In the genomic region with DNA sequence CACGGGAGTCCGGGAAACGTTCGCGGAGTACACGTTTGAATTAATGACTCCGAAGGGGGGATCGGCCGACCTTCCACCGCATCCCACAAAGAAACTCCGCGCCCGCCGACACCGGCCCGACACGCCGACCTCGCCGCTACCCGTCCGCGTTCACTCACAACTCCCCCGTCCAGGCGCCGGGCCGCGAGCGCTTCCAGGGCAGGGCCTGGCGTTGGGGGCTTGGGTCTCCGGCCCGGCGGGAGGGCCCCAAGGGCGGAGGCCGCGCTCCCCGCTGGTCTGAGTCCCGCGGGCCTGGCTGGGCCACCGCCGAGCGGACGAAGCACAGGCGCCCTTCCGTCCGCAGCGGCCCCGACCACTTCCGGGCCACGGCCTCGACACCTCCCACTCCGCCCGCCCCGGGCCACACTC, we compare ENCODE assay signal across 8 cellular contexts. TPM values are rescaled to one million over a fixed set of nuclear protein-coding genes. Genes with fewer than 3 reads are reported as not detected.
DNase-seq lines count a peak whose midpoint lies in the region; ATAC-seq and TF ChIP-seq lines count a peak whose summit lies in the region.
"Not testable (repeated sequence)": the region's sequence is repeated elsewhere in the genome, so short reads cannot be mapped to it uniquely, and the experiment has no call there.

No MANE protein-coding gene starts in this region.

- not testable (repeated sequence) for H3K27me3 ChIP-seq in Caco-2 (replicated peaks; ENCODE audit: control insufficient read depth, insufficient read depth, low read length)

- H3K27ac Mint-ChIP-seq in Caco-2 (ENCODE audit: unreplicated experiment) (peak overlapping the region; percentile 99), memory B cell (peak overlapping the region; percentile 99)

- TF ChIP-seq CTCF in Caco-2 (IDR thresholded peaks at IDR 0.05; ENCODE audit: insufficient read depth in 1 of 2, low read depth in 1 of 2, low read length in 1 of 2, severe bottlenecking in 1 of 2, unreplicated experiment in 1 of 2); GM20000 (IDR thresholded peaks at IDR 0.05; ENCODE audit: extremely low read depth, missing control alignments); epithelial cell of esophagus (IDR thresholded peaks at IDR 0.05; ENCODE audit: insufficient read depth, low read depth, low read length, missing control alignments): not testable (repeated sequence)

- H3K36me3 Mint-ChIP-seq in Caco-2 (ENCODE audit: insufficient read depth, unreplicated experiment), result peaks cover 69% of the 10 kb centered on the region
- not testable (repeated sequence) for H3K36me3 Mint-ChIP-seq in memory B cell

- not testable (repeated sequence) for H3K27me3 Mint-ChIP-seq in Caco-2 (ENCODE audit: insufficient read depth, unreplicated experiment); memory B cell

- H3K4me3 ChIP-seq in Caco-2 (ENCODE audit: low read depth, low read length) (peak overlapping the region; percentile 79), epithelial cell of esophagus (ENCODE audit: low read length) (peak overlapping the region; percentile 83)

- H3K36me3 ChIP-seq in Caco-2 (ENCODE audit: control insufficient read depth, insufficient read depth, low read length), result not testable (repeated sequence)

- BruUV-seq in Caco-2 (replicated peaks; lab: Mats Ljungman, UMichigan), result not testable (repeated sequence)

- H3K4me1 ChIP-seq in Caco-2, result not testable (repeated sequence)

- H3K4me1 Mint-ChIP-seq in Caco-2 (ENCODE audit: low read depth, unreplicated experiment) (peaks cover 13% of the 10 kb centered on the region), memory B cell (peaks cover 18% of the 10 kb centered on the region)

- H3K4me3 Mint-ChIP-seq in Caco-2 (ENCODE audit: unreplicated experiment), result peak overlapping the region; percentile 96
- H3K4me3 Mint-ChIP-seq in memory B cell, result peak overlapping the region; percentile 94

- peak; percentile 35 for ATAC-seq in HG03064 (IDR thresholded peaks at IDR 0.05; ENCODE audit: low read depth, unreplicated experiment)
- peak; percentile 60 for ATAC-seq in memory B cell (ENCODE audit: low read depth)

- POLR2A ChIA-PET in Caco-2 (lab: Charles Lee), result not testable (repeated sequence)

- H3K9me3 Mint-ChIP-seq in Caco-2 (ENCODE audit: unreplicated experiment); memory B cell: not testable (repeated sequence)

- DNase-seq in Caco-2; epithelial cell of esophagus (ENCODE audit: low read depth); memory B cell (ENCODE audit: low spot score in 2 of 2): not testable (repeated sequence)
- DNase-seq in GM20000 (ENCODE audit: low spot score), result peak; percentile 82
- DNase-seq in NCI-H69 (lab: John Stamatoyannopoulos, UW), result peak; percentile 90
- peak; percentile 16 for DNase-seq in activated T-cell treated with anti-CD3 and anti-CD28 coated beads for 24 hours (ENCODE audit: low read depth)
- peak; percentile 39 for DNase-seq in stimulated activated naive CD4-positive, alpha-beta T cell treated with Interleukin-2 at 50 U/mL for 16 hours (lab: John Stamatoyannopoulos, UW)

- CTCF ChIA-PET in Caco-2 (lab: Charles Lee), result not testable (repeated sequence)

- intact Hi-C loops in Caco-2 (cut with micrococcal nuclease; ENCODE audit: unreplicated experiment), result loop anchor here (10.0 kb wide), 1 partner anchor 157 kb away; a partner anchor contains a TSS

- not testable (repeated sequence) for H3K9me3 ChIP-seq in Caco-2

RNA-seq across cellular contexts. Expression of a gene that starts 0.4 kb away (rescaled TPM):
- 207 and 210 TPM in 2 replicates for total RNA-seq in Caco-2 (2022)

RNA-seq across cellular contexts. Expression of a gene that starts 16.1 kb away (rescaled TPM):
- 135 and 157 TPM in 2 replicates for total RNA-seq in Caco-2 (2022)

RNA-seq across cellular contexts. Expression of a gene that starts 31.3 kb away (rescaled TPM):
- total RNA-seq in Caco-2 (2022), result 0.27 and 1.00 TPM in 2 replicates

RNA-seq across cellular contexts. Expression of a gene that starts 44.1 kb away (rescaled TPM):
- total RNA-seq in Caco-2 (2022), result 29.5 and 30.1 TPM in 2 replicates

RNA-seq across cellular contexts. Expression of a gene that starts 52.9 kb away (rescaled TPM):
- total RNA-seq in Caco-2 (2022), result 31.1 and 36.2 TPM in 2 replicates
